In the genomic region with DNA sequence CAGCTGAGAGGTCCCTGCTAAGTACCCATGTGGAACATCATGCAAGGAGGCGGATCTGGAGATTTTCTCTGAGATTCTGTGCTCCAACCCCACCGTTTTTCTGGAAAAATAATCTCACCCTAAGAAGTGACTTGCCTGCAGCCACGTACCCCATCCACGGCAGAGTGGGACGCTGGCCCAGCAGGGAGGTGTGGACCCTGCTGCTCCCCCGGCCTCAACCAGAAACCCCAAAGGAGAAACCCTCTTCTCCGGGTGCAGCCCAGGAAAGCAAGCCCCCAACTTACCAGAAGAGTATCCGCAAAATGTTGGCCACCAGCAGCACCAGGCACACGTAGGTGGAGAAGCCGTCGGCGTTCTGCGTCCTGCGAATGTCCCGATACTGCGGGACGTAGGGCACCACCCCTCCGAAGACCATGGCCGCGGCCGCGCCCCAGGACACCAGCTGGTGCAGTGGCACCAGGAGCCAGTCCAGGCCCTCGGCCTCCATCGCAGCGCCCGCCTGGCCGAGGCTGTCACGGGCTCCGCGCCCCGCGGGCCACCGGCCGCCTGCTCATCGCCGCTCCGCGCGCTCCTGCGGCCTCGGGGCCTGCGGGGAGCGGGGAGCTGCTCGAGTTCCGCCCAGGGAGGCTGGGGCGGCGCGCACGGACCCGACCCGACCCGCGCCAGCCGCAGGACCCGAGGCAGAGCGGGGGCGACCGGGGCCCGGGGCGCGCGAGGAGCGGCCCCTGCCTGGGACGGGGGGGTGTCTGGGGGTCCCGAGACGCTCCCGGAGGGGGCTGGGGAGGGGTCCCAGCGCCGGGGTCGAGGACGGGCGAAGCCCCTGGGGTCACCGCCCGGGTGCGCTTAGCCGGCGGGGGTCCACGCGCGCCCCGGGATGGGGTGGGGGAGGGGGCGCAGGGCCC, we compare ENCODE assay signal across 8 cellular contexts. TPM values are rescaled to one million over a fixed set of nuclear protein-coding genes. Genes with fewer than 3 reads are reported as not detected.
A peak's percentile ranks its signal among the peaks of the same experiment; 100 is the strongest.
DNase-seq lines count a peak whose midpoint lies in the region; ATAC-seq, FAIRE-seq and TF ChIP-seq lines count a peak whose summit lies in the region.

No MANE protein-coding gene starts in this region.

- peaks cover 6% of the 10 kb centered on the region for H3K36me3 Mint-ChIP-seq in activated CD8-positive, alpha-beta T cell treated with anti-CD3 and anti-CD28 coated beads, Interleukin-2, amount 10 ng/mL, durations not matched to agents 7 days and 5 days (ENCODE audit: low read depth)

- H3K27ac ChIP-seq in A549 (peak overlapping the region; percentile 77 to 95), gastroesophageal sphincter (peak overlapping the region; percentile 60 to 94 (median 86)), neutrophil (peak overlapping the region; percentile 87)

- TF ChIP-seq RAD21 in A549 (conservative IDR thresholded peaks at IDR 0.05 in 1 of 2, IDR thresholded peaks at IDR 0.05 in 1 of 2) = no peak

- H3K36me3 ChIP-seq in gastroesophageal sphincter = peaks cover 0 to 30% of the 10 kb centered on the region in 2 donors
- peaks cover 16% of the 10 kb centered on the region for H3K36me3 ChIP-seq in neutrophil

- TF ChIP-seq POLR2A in A549 (IDR thresholded peaks at IDR 0.05; ENCODE audit: low read length) (no peak), GM18505 (IDR thresholded peaks at IDR 0.05; ENCODE audit: borderline replicate concordance, extremely low read depth, insufficient read depth, insufficient read length) (no peak), gastroesophageal sphincter (IDR thresholded peaks at IDR 0.05) (no peak)

- peak overlapping the region; percentile 67 for H3K27ac Mint-ChIP-seq in activated CD8-positive, alpha-beta T cell treated with anti-CD3 and anti-CD28 coated beads, Interleukin-2, amount 10 ng/mL, durations not matched to agents 7 days and 5 days

- no peak for TF ChIP-seq EP300 in A549 (IDR thresholded peaks at IDR 0.05)
- TF ChIP-seq EP300 in gastroesophageal sphincter (IDR thresholded peaks at IDR 0.05) = no peak

- H3K4me3 ChIP-seq in A549 (peak overlapping the region; percentile 87), gastroesophageal sphincter (peak overlapping the region; percentile 96 to 99), neutrophil (ENCODE audit: low read depth in 1 of 2, low read length in 1 of 2) (peak overlapping the region; percentile 62 to 99)

- peak overlapping the region; percentile 80 for H3K4me3 Mint-ChIP-seq in activated CD8-positive, alpha-beta T cell treated with anti-CD3 and anti-CD28 coated beads, Interleukin-2, amount 10 ng/mL, durations not matched to agents 7 days and 5 days

- no peaks in the 10 kb centered on the region for H3K27me3 ChIP-seq in gastroesophageal sphincter
- peaks cover 15% of the 10 kb centered on the region for H3K27me3 ChIP-seq in neutrophil

- peaks cover 11% of the 10 kb centered on the region for H3K27me3 Mint-ChIP-seq in activated CD8-positive, alpha-beta T cell treated with anti-CD3 and anti-CD28 coated beads, Interleukin-2, amount 10 ng/mL, durations not matched to agents 7 days and 5 days (ENCODE audit: low read depth)

- POLR2A ChIA-PET in A549 (lab: Yijun Ruan, JAX) = interaction anchor here (1.0 kb wide), 1 partner anchor 14 kb away, joined by 3 read pairs; a partner anchor contains a TSS
- POLR2A ChIA-PET in activated CD8-positive, alpha-beta T cell treated with anti-CD3 and anti-CD28 coated beads, Interleukin-2, amount 10 ng/mL, durations not matched to agents 7 days and 5 days (lab: Charles Lee) = interaction anchor here (1.2 kb wide), 1 partner anchor 33 kb away, joined by 3 read pairs; no protein-coding TSS in a partner anchor

- FAIRE-seq in A549 (lab: Jason Lieb, UNC) = no peak

- 76% methylated on average over 4 of the region's 82 CpGs for WGBS in A549 (ENCODE audit: missing lambda C conversion rate)
- 60% methylated on average over 2 of the region's 82 CpGs; no CpG with 5 or more reads in 1 of the 2 donors for whole genome bisulfite sequencing in gastroesophageal sphincter (ENCODE audit: low coverage in 1 of 2), 2 donors

- H3K4me1 Mint-ChIP-seq in activated CD8-positive, alpha-beta T cell treated with anti-CD3 and anti-CD28 coated beads, Interleukin-2, amount 10 ng/mL, durations not matched to agents 7 days and 5 days (ENCODE audit: low read depth) = peaks cover 17% of the 10 kb centered on the region

- TF ChIP-seq CTCF in A549 (IDR thresholded peaks at IDR 0.05) (no peak), gastroesophageal sphincter (IDR thresholded peaks at IDR 0.05) (no peak), neutrophil (IDR thresholded peaks at IDR 0.05) (no peak)

- H3K4me2 ChIP-seq in A549 = peak overlapping the region; percentile 85

- ATAC-seq in A549 (peak; percentile 56 to 67), GM18505 (IDR thresholded peaks at IDR 0.05; ENCODE audit: unreplicated experiment) (peak; percentile 36), gastroesophageal sphincter (peak; percentile 50)
- ATAC-seq in activated CD8-positive, alpha-beta T cell treated with anti-CD3 and anti-CD28 coated beads, Interleukin-2, amount 10 ng/mL, durations not matched to agents 7 days and 5 days = peak; percentile 24

- H3K9me3 ChIP-seq in A549 = no peaks in the 10 kb centered on the region
- H3K9me3 ChIP-seq in gastroesophageal sphincter = no peaks in the 10 kb centered on the region
- no peaks in the 10 kb centered on the region for H3K9me3 ChIP-seq in neutrophil

- no peaks in the 10 kb centered on the region; the same call in 2 of the 3 replicates for H3K4me1 ChIP-seq in A549
- peaks cover 0 to 58% (median 22%) of the 10 kb centered on the region in 3 donors for H3K4me1 ChIP-seq in gastroesophageal sphincter
- peaks cover 14 to 26% of the 10 kb centered on the region in 2 experiments for H3K4me1 ChIP-seq in neutrophil (ENCODE audit: control insufficient read depth in 1 of 2, insufficient read depth in 1 of 2, low read depth in 1 of 2, low read length in 1 of 2)

- H3K9me3 Mint-ChIP-seq in activated CD8-positive, alpha-beta T cell treated with anti-CD3 and anti-CD28 coated beads, Interleukin-2, amount 10 ng/mL, durations not matched to agents 7 days and 5 days (ENCODE audit: insufficient read depth) = no peaks in the 10 kb centered on the region

- CTCF ChIA-PET in A549 (lab: Yijun Ruan, JAX) = interaction anchor here (0.7 kb wide), 1 partner anchor 37 kb away, joined by 3 read pairs; no protein-coding TSS in a partner anchor
- CTCF ChIA-PET in activated CD8-positive, alpha-beta T cell treated with anti-CD3 and anti-CD28 coated beads, Interleukin-2, amount 10 ng/mL, durations not matched to agents 7 days and 5 days (lab: Charles Lee) = no interaction called here

- peak in 1 of 2 experiments; percentile 25 for DNase-seq in A549 (ENCODE audit: low read depth in 1 of 2, low spot score in 1 of 2)
- peak; percentile 33 for DNase-seq in HK-2 (ENCODE audit: unreplicated experiment)
- DNase-seq in activated CD8-positive, alpha-beta T cell treated with anti-CD3 and anti-CD28 coated beads, Interleukin-2, amount 10 ng/mL, durations not matched to agents 7 days and 5 days = peak; percentile 26
- no peak for DNase-seq in NCI-H1694 treated with DMSO at 0.1 percent for 48 hours (lab: John Stamatoyannopoulos, UW)
- no peak for DNase-seq in NCI-H1436 (lab: John Stamatoyannopoulos, UW)

TF ChIP-seq in A549, 52 proteins besides CTCF, POLR2A, EP300 and RAD21 (continues in another document):
- no peak for TF ChIP-seq JUNB (IDR thresholded peaks at IDR 0.05)
- TF ChIP-seq HOXB13 (CRISPR knock-in tag; IDR thresholded peaks at IDR 0.05; ENCODE audit: low read depth) = no peak
- no peak for TF ChIP-seq MYC (IDR thresholded peaks at IDR 0.05; ENCODE audit: borderline replicate concordance, low read length)
- TF ChIP-seq PHF8 (IDR thresholded peaks at IDR 0.05; ENCODE audit: borderline replicate concordance, low read depth) = no peak
- TF ChIP-seq CBX2 (IDR thresholded peaks at IDR 0.05; ENCODE audit: borderline replicate concordance, low read depth) = no peak
- TF ChIP-seq ZFP36 (IDR thresholded peaks at IDR 0.05; ENCODE audit: borderline replicate concordance, partially characterized antibody) = no peak
- TF ChIP-seq RFX5 (IDR thresholded peaks at IDR 0.05) = no peak
- TF ChIP-seq, protein P1, sequence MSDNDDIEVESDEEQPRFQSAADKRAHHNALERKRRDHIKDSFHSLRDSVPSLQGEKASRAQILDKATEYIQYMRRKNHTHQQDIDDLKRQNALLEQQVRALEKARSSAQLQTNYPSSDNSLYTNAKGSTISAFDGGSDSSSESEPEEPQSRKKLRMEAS (IDR thresholded peaks at IDR 0.05) = no peak
- TF ChIP-seq RARB (CRISPR knock-in tag; IDR thresholded peaks at IDR 0.05) = no peak
- TF ChIP-seq ZC3H11A (IDR thresholded peaks at IDR 0.05) = no peak
- TF ChIP-seq SMC3 (IDR thresholded peaks at IDR 0.05) = no peak

RNA-seq across cellular contexts. Expression of a gene that starts 0.8 kb away (rescaled TPM):
- 4.5 and 4.8 TPM in 2 replicates for polyA plus RNA-seq in A549 (2011; rRNA removed)
- polyA plus RNA-seq in A549 (2012; cell fraction: cytosol; rRNA removed) = 11.5 and 16.0 TPM in 2 replicates
- polyA plus RNA-seq in A549 (2012; cell fraction: nucleus; rRNA removed) = 24.9 and 26.0 TPM in 2 replicates
- 9.5 to 11.5 TPM (median 10.1 TPM) in 3 replicates for polyA plus RNA-seq in A549 (2017; fragmentation: RNase III; extraction: RNeasy Plus Mini Kit Qiagen cat#74134 plus additional on column Dnase treatment)
- polyA minus RNA-seq in A549 (2011; rRNA and poly(A)+ RNA removed) = 5.3 and 9.2 TPM in 2 replicates
- 10 to 100 TPM; 21.6 to 23.2 TPM for total RNA-seq in activated CD8-positive, alpha-beta T cell treated with anti-CD3 and anti-CD28 coated beads, Interleukin-2, amount 10 ng/mL, durations not matched to agents 7 days and 5 days
- total RNA-seq in gastroesophageal sphincter = 10 to 100 TPM; 32.2 to 42.6 (median 35.6) TPM

RNA-seq across cellular contexts. Expression of a gene that starts 13.8 kb away (rescaled TPM):
- 16.1 and 19.1 TPM in 2 replicates for polyA plus RNA-seq in A549 (2011; rRNA removed)
- 10.4 and 10.7 TPM in 2 replicates for polyA plus RNA-seq in A549 (2012; cell fraction: cytosol; rRNA removed)
- 7.6 and 14.7 TPM in 2 replicates for polyA plus RNA-seq in A549 (2012; cell fraction: nucleus; rRNA removed)
- polyA plus RNA-seq in A549 (2017; fragmentation: RNase III; extraction: RNeasy Plus Mini Kit Qiagen cat#74134 plus additional on column Dnase treatment) = 17.7 to 21.3 TPM (median 21.2 TPM) in 3 replicates
- 2.3 and 3.7 TPM in 2 replicates for polyA minus RNA-seq in A549 (2011; rRNA and poly(A)+ RNA removed)
- 1 to 10 TPM in 1 of 2 experiments, under 1 TPM in 1; 0.50 to 1.5 TPM for total RNA-seq in activated CD8-positive, alpha-beta T cell treated with anti-CD3 and anti-CD28 coated beads, Interleukin-2, amount 10 ng/mL, durations not matched to agents 7 days and 5 days
- 10 to 100 TPM in 3 of 4 donors, 1 to 10 TPM in 1; 3.2 to 23.8 (median 12.4) TPM for total RNA-seq in gastroesophageal sphincter

RNA-seq across cellular contexts. Expression of a gene that starts 37.7 kb away (rescaled TPM):
- 97.6 and 139 TPM in 2 replicates for polyA plus RNA-seq in A549 (2011; rRNA removed)
- 126 and 150 TPM in 2 replicates for polyA plus RNA-seq in A549 (2012; cell fraction: cytosol; rRNA removed)
- polyA plus RNA-seq in A549 (2012; cell fraction: nucleus; rRNA removed) = 49.5 and 63.6 TPM in 2 replicates
- polyA plus RNA-seq in A549 (2017; fragmentation: RNase III; extraction: RNeasy Plus Mini Kit Qiagen cat#74134 plus additional on column Dnase treatment) = 94.4 to 113 TPM (median 99.6 TPM) in 3 replicates
- 44.4 and 47.7 TPM in 2 replicates for polyA minus RNA-seq in A549 (2011; rRNA and poly(A)+ RNA removed)
- total RNA-seq in activated CD8-positive, alpha-beta T cell treated with anti-CD3 and anti-CD28 coated beads, Interleukin-2, amount 10 ng/mL, durations not matched to agents 7 days and 5 days = 100 to 1,000 TPM; 132 to 136 TPM
- 10 to 100 TPM; 20.4 to 55.3 (median 39.6) TPM for total RNA-seq in gastroesophageal sphincter

Comparison
In these comparisons a context has a peak if more than half of its experiments do, and no peak if none do; other contexts are left out.
1. DNase-seq: peak in HK-2 (single experiment) and activated CD8-positive, alpha-beta T cell treated with anti-CD3 and anti-CD28 coated beads, Interleukin-2, amount 10 ng/mL, durations not matched to agents 7 days and 5 days (single experiment); none in NCI-H1694 treated with DMSO at 0.1 percent for 48 hours (single experiment) and NCI-H1436 (single experiment).
2. Peak in every context shown above with its lines, with median percentiles within 50 percentile points of each other: ATAC-seq, H3K27ac ChIP-seq and H3K4me3 ChIP-seq.